Comparison of ENCODE assay signal across 9 cellular contexts in the genomic region with DNA sequence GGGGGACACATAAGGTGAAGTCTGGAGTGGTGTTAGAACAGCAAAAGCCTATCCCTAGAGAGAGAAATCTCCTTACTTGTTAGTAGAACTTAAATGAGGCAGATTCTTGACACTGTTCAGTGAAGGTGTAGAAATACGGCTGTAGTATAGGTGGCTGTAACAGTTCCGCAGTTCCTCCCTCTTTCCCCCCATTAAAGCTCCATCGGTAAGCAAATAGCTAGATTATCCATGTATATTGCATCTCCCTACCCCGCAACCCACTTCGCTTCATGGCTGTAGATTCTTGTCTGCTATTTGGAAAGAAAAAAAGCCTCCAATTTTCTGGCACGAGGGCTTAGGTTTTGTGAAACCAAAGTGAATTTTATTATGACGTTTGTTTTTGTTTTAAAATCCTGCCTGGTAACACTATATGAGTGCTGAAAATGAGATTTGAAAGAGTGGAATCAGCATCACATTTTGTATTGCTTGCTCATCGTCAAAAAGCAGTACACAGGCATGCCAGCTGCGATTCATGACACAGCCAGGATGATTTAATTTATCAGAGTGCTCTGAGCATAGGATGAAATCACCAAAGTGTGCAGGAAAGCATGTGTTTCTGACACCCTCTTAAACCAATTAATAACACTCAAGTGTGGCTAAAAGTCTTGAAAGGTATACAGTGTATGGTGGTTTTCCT. TPM values are rescaled to one million over a fixed set of nuclear protein-coding genes. Genes with fewer than 3 reads are reported as not detected.
DNase-seq lines count a peak whose midpoint lies in the region; ATAC-seq, FAIRE-seq and TF ChIP-seq lines count a peak whose summit lies in the region.
"Had no signal": no experiment of that assay in that cellular context is flagged by ENCODE, and none has a peak within 500 bp of the region (broad histone marks: within the 10 kb centered on the region; RNA-seq: fewer than 3 reads in every experiment).

No MANE protein-coding gene starts in this region.

- no peak for TF ChIP-seq RAD21 in HepG2 (CRISPR knock-in tag; IDR thresholded peaks at IDR 0.05)

- H3K27me3 ChIP-seq in Caco-2 (replicated peaks; ENCODE audit: control insufficient read depth, insufficient read depth, low read length) (no peaks in the 10 kb centered on the region), muscle layer of duodenum (ENCODE audit: low read depth, low read length) (no peaks in the 10 kb centered on the region), HepG2 (ENCODE audit: control insufficient read depth in 1 of 2, insufficient read depth in 2 of 2, low read length in 2 of 2) (peaks cover 5 to 49% of the 10 kb centered on the region in 2 experiments; a peak in 4 of 5 replicates)

- no peak overlapping the region for H3K4me3 ChIP-seq in Caco-2 (ENCODE audit: low read depth, low read length)
- peak overlapping the region; percentile 75 to 92 for H3K4me3 ChIP-seq in muscle layer of duodenum (ENCODE audit: low read depth in 1 of 2, low read length in 2 of 2)
- H3K4me3 ChIP-seq in HepG2 (replicated peaks in 1 of 3; ENCODE audit: insufficient read depth in 1 of 3, low read depth in 2 of 3, low read length in 3 of 3): no peak overlapping the region

- peak overlapping the region; percentile 79 for H3K27ac Mint-ChIP-seq in Caco-2 (ENCODE audit: unreplicated experiment)

- peaks cover 12% of the 10 kb centered on the region for H3K4me1 ChIP-seq in Caco-2
- peaks cover 0 to 6% of the 10 kb centered on the region in 2 donors for H3K4me1 ChIP-seq in muscle layer of duodenum (ENCODE audit: control insufficient read depth in 1 of 2, insufficient read depth in 2 of 2, low read length in 2 of 2)
- H3K4me1 ChIP-seq in HepG2 (ENCODE audit: insufficient read depth, low read length): peaks cover 12% of the 10 kb centered on the region

- no peak for TF ChIP-seq CTCF in Caco-2 (IDR thresholded peaks at IDR 0.05; ENCODE audit: insufficient read depth in 1 of 2, low read depth in 1 of 2, low read length in 1 of 2, severe bottlenecking in 1 of 2, unreplicated experiment in 1 of 2)
- no peak for TF ChIP-seq CTCF in HepG2 (CRISPR knock-in tag; IDR thresholded peaks at IDR 0.05)

- H3K9me3 Mint-ChIP-seq in Caco-2 (ENCODE audit: unreplicated experiment): no peaks in the 10 kb centered on the region

- no peaks in the 10 kb centered on the region for H3K36me3 Mint-ChIP-seq in Caco-2 (ENCODE audit: insufficient read depth, unreplicated experiment)

- H3K4me2 ChIP-seq in HepG2 (ENCODE audit: low read depth, low read length): no peak overlapping the region

- no peak overlapping the region for H2AFZ ChIP-seq in HepG2 (ENCODE audit: low read length)

- TF ChIP-seq POLR2A in HepG2 (IDR thresholded peaks at IDR 0.05; ENCODE audit: insufficient read depth in 1 of 2, low read depth in 2 of 2, low read length in 2 of 2): no peak

- no peaks in the 10 kb centered on the region for H3K27me3 Mint-ChIP-seq in Caco-2 (ENCODE audit: insufficient read depth, unreplicated experiment)

- no peaks in the 10 kb centered on the region for H4K20me1 ChIP-seq in HepG2 (ENCODE audit: insufficient read depth, low read length)

- in situ Hi-C loops in HepG2 (cut with HindIII; ENCODE audit: extremely low pct_ligation_motif_present, low pct_unique_long_range_greater_than_20kb): no loop called here

- 57% methylated on average over 9 of the region's 9 CpGs for WGBS in HepG2 (ENCODE audit: low lambda C conversion rate)

- peak overlapping the region; percentile 91 for H3K4me3 Mint-ChIP-seq in Caco-2 (ENCODE audit: unreplicated experiment)

- POLR2A ChIA-PET in Caco-2 (lab: Charles Lee): no interaction called here
- POLR2A ChIA-PET in HepG2 (lab: Yijun Ruan, JAX): no interaction called here

- BruUV-seq in Caco-2 (replicated peaks; lab: Mats Ljungman, UMichigan) (TSS peak; percentile 40), HepG2 (replicated peaks; lab: Mats Ljungman, UMichigan) (no TSS peak)

- H3K4me1 Mint-ChIP-seq in Caco-2 (ENCODE audit: low read depth, unreplicated experiment): peaks cover 9% of the 10 kb centered on the region

- DNase-seq in Caco-2 (no peak), NCI-H1694 (lab: John Stamatoyannopoulos, UW) (peak; percentile 53), cerebellar cortex (ENCODE audit: low spot score) (peak; percentile 75), HepG2 (ENCODE audit: low spot score) (no peak), UCSD-AML1 (lab: John Stamatoyannopoulos, UW; ENCODE audit: unreplicated experiment) (no peak)

- H3K9me3 ChIP-seq in Caco-2 (no peaks in the 10 kb centered on the region), muscle layer of duodenum (ENCODE audit: control insufficient read depth in 1 of 2, low read length in 2 of 2) (no peaks in the 10 kb centered on the region), HepG2 (ENCODE audit: low read length) (no peaks in the 10 kb centered on the region)
- H3K9me3 ChIP-seq: neutrophil had no signal

- FAIRE-seq in HepG2 (lab: Jason Lieb, UNC): no peak

- ATAC-seq in HepG2: no peak
- no peak for ATAC-seq in GM18907 (IDR thresholded peaks at IDR 0.05; ENCODE audit: unreplicated experiment)
- ATAC-seq in HG02798 (IDR thresholded peaks at IDR 0.05; ENCODE audit: poor library complexity, unreplicated experiment): no peak

- CTCF ChIA-PET in Caco-2 (lab: Charles Lee) (no interaction called here), HepG2 (lab: Yijun Ruan, JAX; ENCODE audit: low intra/inter-chr PET ratio, low total read pairs) (no interaction called here)

- H3K36me3 ChIP-seq in Caco-2 (ENCODE audit: control insufficient read depth, insufficient read depth, low read length) (no peaks in the 10 kb centered on the region), muscle layer of duodenum (ENCODE audit: control insufficient read depth in 1 of 2, insufficient read depth in 2 of 2, low read length in 2 of 2) (no peaks in the 10 kb centered on the region), HepG2 (replicated peaks in 1 of 2; ENCODE audit: control insufficient read depth in 1 of 2, insufficient read depth in 2 of 2, low read length in 2 of 2) (no peaks in the 10 kb centered on the region)
- H3K36me3 ChIP-seq: neutrophil had no signal

- intact Hi-C loops in Caco-2 (cut with micrococcal nuclease; ENCODE audit: unreplicated experiment): no loop called here
- intact Hi-C loops in HepG2 (cut with micrococcal nuclease; ENCODE audit: unreplicated experiment): no loop called here

- H3K79me2 ChIP-seq in HepG2 (ENCODE audit: insufficient read depth, low read length): no peaks in the 10 kb centered on the region

- no peak overlapping the region for H3K9ac ChIP-seq in HepG2 (ENCODE audit: insufficient read depth, low read depth, low read length)

- H3K27ac ChIP-seq in muscle layer of duodenum (ENCODE audit: low read length): peak overlapping the region; percentile 9
- H3K27ac ChIP-seq in HepG2 (ENCODE audit: extremely low read length, insufficient read depth, low read length): no peak overlapping the region
- H3K27ac ChIP-seq: neutrophil had no signal

- no peak for TF ChIP-seq EP300 in HepG2 (IDR thresholded peaks at IDR 0.05; ENCODE audit: low read depth in 2 of 2, low read length in 2 of 2)
- no peak for TF ChIP-seq EP300 in HepG2 (CRISPR knock-in tag; IDR thresholded peaks at IDR 0.05; ENCODE audit: borderline replicate concordance)

TF ChIP-seq in HepG2, 621 proteins besides CTCF, POLR2A, EP300 and RAD21 (continues in another document):
- TF ChIP-seq TBL1XR1 (IDR thresholded peaks at IDR 0.05; ENCODE audit: borderline replicate concordance, low read length, partially characterized antibody) (no peak), SSRP1 (CRISPR knock-in tag; IDR thresholded peaks at IDR 0.05) (no peak), ARNT (IDR thresholded peaks at IDR 0.05) (no peak)
- TF ChIP-seq, protein P1, sequence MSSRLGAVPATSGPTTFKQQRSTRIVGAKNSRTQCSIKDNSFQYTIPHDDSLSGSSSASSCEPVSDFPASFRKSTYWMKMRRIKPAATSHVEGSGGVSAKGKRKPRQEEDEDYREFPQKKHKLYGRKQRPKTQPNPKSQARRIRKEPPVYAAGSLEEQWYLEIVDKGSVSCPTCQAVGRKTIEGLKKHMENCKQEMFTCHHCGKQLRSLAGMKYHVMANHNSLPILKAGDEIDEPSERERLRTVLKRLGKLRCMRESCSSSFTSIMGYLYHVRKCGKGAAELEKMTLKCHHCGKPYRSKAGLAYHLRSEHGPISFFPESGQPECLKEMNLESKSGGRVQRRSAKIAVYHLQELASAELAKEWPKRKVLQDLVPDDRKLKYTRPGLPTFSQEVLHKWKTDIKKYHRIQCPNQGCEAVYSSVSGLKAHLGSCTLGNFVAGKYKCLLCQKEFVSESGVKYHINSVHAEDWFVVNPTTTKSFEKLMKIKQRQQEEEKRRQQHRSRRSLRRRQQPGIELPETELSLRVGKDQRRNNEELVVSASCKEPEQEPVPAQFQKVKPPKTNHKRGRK (CRISPR knock-in tag; IDR thresholded peaks at IDR 0.05): no peak

RNA-seq across cellular contexts. Expression of a gene that starts 1.4 kb away (rescaled TPM):
- total RNA-seq in Caco-2 (2022) (19.4 and 23.5 TPM in 2 replicates), HepG2 (2016; rRNA removed; fragmentation: Illumina TruSeq; extraction: Trizol) (0.11 and 0.13 TPM in 2 replicates)
- total RNA-seq in HepG2 (2016; cell fraction: cytosol; rRNA removed; fragmentation: Illumina TruSeq; extraction: Trizol; ENCODE audit: low read depth): not detected in 2 replicates
- total RNA-seq in HepG2 (2016; cell fraction: insoluble cytoplasmic fraction; rRNA removed; fragmentation: Illumina TruSeq; extraction: Trizol): 0.09 TPM in 2 replicates
- 0.03 and 0.07 TPM in 2 replicates for total RNA-seq in HepG2 (2016; cell fraction: membrane; rRNA removed; fragmentation: Illumina TruSeq; extraction: Trizol)
- total RNA-seq in HepG2 (2016; cell fraction: nucleus; rRNA removed; fragmentation: Illumina TruSeq; extraction: Trizol): 0.09 TPM in 1 of 2 replicates, not detected in the other
- polyA plus RNA-seq in HepG2 (2011; rRNA removed): 0.01 TPM in 1 of 2 replicates, not detected in the other
- polyA plus RNA-seq in HepG2 (2011; cell fraction: cytosol; rRNA removed): 0.01 and 0.03 TPM in 2 replicates
- polyA plus RNA-seq in HepG2 (2011; cell fraction: nucleus; rRNA removed): not detected in 2 replicates
- polyA plus RNA-seq in HepG2 (2012): 0.03 TPM in 1 of 2 replicates, not detected in the other
- not detected in 2 replicates for polyA plus RNA-seq in HepG2 (2016; cell fraction: cytosol; fragmentation: Illumina TruSeq; extraction: Trizol; ENCODE audit: low read depth)
- 0.03 TPM in 1 of 2 replicates, not detected in the other for polyA plus RNA-seq in HepG2 (2016; cell fraction: insoluble cytoplasmic fraction; fragmentation: Illumina TruSeq; extraction: Trizol; ENCODE audit: low read depth)
- not detected in 2 replicates for polyA plus RNA-seq in HepG2 (2016; cell fraction: membrane; fragmentation: Illumina TruSeq; extraction: Trizol; ENCODE audit: low read depth)
- polyA plus RNA-seq in HepG2 (2016; cell fraction: nucleus; fragmentation: Illumina TruSeq; extraction: Trizol; ENCODE audit: insufficient read depth, low read depth): not detected in 2 replicates
- 0.02 TPM in 1 of 2 replicates, not detected in the other for polyA minus RNA-seq in HepG2 (2011; rRNA and poly(A)+ RNA removed; ENCODE audit: low replicate concordance)
- not detected in 2 replicates for polyA minus RNA-seq in HepG2 (2011; cell fraction: cytosol; rRNA and poly(A)+ RNA removed)
- 0.13 TPM in 1 of 2 replicates, not detected in the other for polyA minus RNA-seq in HepG2 (2011; cell fraction: nucleus; rRNA and poly(A)+ RNA removed)

Comparison
In these comparisons a context has a peak if more than half of its experiments do, and no peak if none do; other contexts are left out.
1. DNase-seq: peak in NCI-H1694 (single experiment) and cerebellar cortex (single experiment); none in Caco-2 (0 of 2), HepG2 (single experiment) and UCSD-AML1 (single experiment).
2. H3K4me3 ChIP-seq: peak in muscle layer of duodenum (2 of 2); none in Caco-2 (single experiment) and HepG2 (0 of 3).
3. RNA of a gene that starts 1.4 kb away (total RNA-seq): 19.4 to 23.5 TPM in Caco-2; 0.03 to 0.13 TPM in HepG2; every median in the first group is over 10 times any median in the second.